8 cellular contexts compared by ENCODE assay signal in the genomic region with DNA sequence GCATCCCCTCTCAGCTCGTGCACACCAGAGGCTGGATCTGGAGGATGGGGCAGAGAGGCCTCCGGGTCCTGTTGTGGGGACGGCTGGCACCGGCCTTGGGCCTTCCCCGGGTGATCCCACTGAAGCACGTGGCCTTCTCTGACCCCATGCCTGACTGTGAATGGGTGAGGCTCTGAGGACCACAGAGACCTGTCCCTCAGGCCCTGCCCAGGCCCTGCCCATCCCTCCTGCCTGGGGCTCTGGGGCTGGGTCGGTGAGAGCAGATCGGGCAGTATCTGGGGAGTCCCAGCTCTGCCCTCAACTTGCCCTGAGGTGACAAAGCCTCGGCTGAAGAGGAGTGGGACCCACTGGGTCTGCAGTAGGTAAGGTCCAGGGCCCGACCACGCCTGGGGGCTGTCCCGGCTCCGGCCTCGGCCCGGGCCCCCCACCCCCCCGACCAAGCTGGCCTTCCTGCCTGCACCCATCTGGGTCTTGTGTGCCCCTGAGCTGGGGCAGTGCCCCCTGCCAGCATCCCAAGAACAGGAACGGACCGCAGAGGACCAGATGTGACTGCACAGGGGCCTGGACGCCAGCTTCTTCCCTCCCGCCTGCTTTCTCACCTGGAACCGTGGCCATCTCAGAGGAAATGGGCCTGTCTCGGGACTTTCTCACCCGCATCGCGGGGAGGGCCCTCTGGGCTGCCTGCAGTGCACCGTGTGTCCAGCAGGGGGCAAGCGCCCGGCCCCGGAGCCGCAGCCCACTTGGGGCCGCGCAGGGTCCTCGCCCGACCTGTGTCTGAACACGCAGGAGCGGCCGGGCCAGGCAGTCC.
A peak's percentile ranks its signal among the peaks of the same experiment; 100 is the strongest.
DNase-seq lines count a peak whose midpoint lies in the region; ATAC-seq and TF ChIP-seq lines count a peak whose summit lies in the region.
"Not testable (repeated sequence)": the region's sequence is repeated elsewhere in the genome, so short reads cannot be mapped to it uniquely, and the experiment has no call there.

No MANE protein-coding gene starts in this region.

- not testable (repeated sequence) for H3K4me3 Mint-ChIP-seq in brain, neural crest cell

- intact Hi-C loops in heart left ventricle (cut with DNase I); uterus (cut with DNase I; ENCODE audit: low total_unique reads): not testable (repeated sequence)

- not testable (repeated sequence) for H3K4me3 ChIP-seq in GM06990 (replicated peaks; ENCODE audit: low read depth, low read length); uterus
- peak overlapping the region in 7 of 12 donors; percentile 2 to 32 (median 19) for H3K4me3 ChIP-seq in heart left ventricle

- not testable (repeated sequence) for H3K36me3 Mint-ChIP-seq in brain; neural crest cell (ENCODE audit: low read depth)

- not testable (repeated sequence) for DNase-seq in GM06990 (ENCODE audit: extremely low read depth, insufficient read length); uterus
- DNase-seq in heart left ventricle (peak in 2 of 5 donors; percentile 24 to 62), neural crest cell (ENCODE audit: low read depth, low spot score) (peak; percentile 35)

- ATAC-seq in GM21717 (IDR thresholded peaks at IDR 0.05; ENCODE audit: unreplicated experiment) (peak; percentile 91), HG03571 (IDR thresholded peaks at IDR 0.05; ENCODE audit: unreplicated experiment) (peak; percentile 45), SK-N-SH treated with all-trans-retinoic acid at 6 μM for 48 hours (peak; percentile 33; the same call in 1 of the 3 replicates), heart left ventricle (peak in 3 of 4 donors; percentile 49 to 66 (median 56))

- TF ChIP-seq POLR2A in heart left ventricle (IDR thresholded peaks at IDR 0.05); uterus (IDR thresholded peaks at IDR 0.05): not testable (repeated sequence)

- H3K27ac ChIP-seq in heart left ventricle (peak overlapping the region in 8 of 12 donors; percentile 23 to 80 (median 57)), uterus (peak overlapping the region in 1 of 2 donors; percentile 27)

- 61 to 83% (median 71%) methylated on average over 12 to 37 of the region's 37 CpGs for WGBS in heart left ventricle, 4 donors

- not testable (repeated sequence) for H3K36me3 ChIP-seq in GM06990 (ENCODE audit: control insufficient read depth, insufficient read depth, low read length); heart left ventricle; uterus

- peak; percentile 35 for TF ChIP-seq CTCF in GM06990 (IDR thresholded peaks at IDR 0.05; ENCODE audit: insufficient read depth, low read length, poor library complexity, severe bottlenecking)
- peak; percentile 22 to 63 for TF ChIP-seq CTCF in brain (conservative IDR thresholded peaks at IDR 0.05)
- TF ChIP-seq CTCF in heart left ventricle (IDR thresholded peaks at IDR 0.05) = peak in 11 of 12 donors; percentile 26 to 72 (median 59)
- peak; percentile 77 for TF ChIP-seq CTCF in neural crest cell (conservative IDR thresholded peaks at IDR 0.05)
- peak in 3 of 4 experiments; percentile 22 to 32 (median 26) for TF ChIP-seq CTCF in uterus (IDR thresholded peaks at IDR 0.05)

- H3K27me3 Mint-ChIP-seq in brain; neural crest cell (ENCODE audit: low read depth): not testable (repeated sequence)

- H3K4me1 Mint-ChIP-seq in brain, neural crest cell: not testable (repeated sequence)

- not testable (repeated sequence) for H3K9me3 Mint-ChIP-seq in brain, neural crest cell

- not testable (repeated sequence) for H3K27me3 ChIP-seq in GM06990 (replicated peaks; ENCODE audit: control insufficient read depth, insufficient read depth, low read length); heart left ventricle; uterus

- H3K4me1 ChIP-seq in heart left ventricle, uterus: not testable (repeated sequence)

- H3K9me3 ChIP-seq in heart left ventricle, uterus: not testable (repeated sequence)

- not testable (repeated sequence) for H3K27ac Mint-ChIP-seq in brain; neural crest cell (ENCODE audit: unreplicated experiment)

Comparison
In these comparisons a context has a peak if more than half of its experiments do, and no peak if none do; other contexts are left out.
1. CTCF ChIP-seq: peak in every context shown above with its lines; median percentile 77 in neural crest cell; 59 in heart left ventricle; 42 in brain; 35 in GM06990; 26 in uterus.
2. ATAC-seq: peak in every context shown above with its lines; median percentile 91 in GM21717; 56 in heart left ventricle; 45 in HG03571; 33 in SK-N-SH treated with all-trans-retinoic acid at 6 μM for 48 hours.